Comparison of ENCODE assay signal across 10 cellular contexts in genomic region chr14:60195179-60195810, GRCh38. TPM values are rescaled to one million over a fixed set of nuclear protein-coding genes. Genes with fewer than 3 reads are reported as not detected.
A peak's percentile ranks its signal among the peaks of the same experiment; 100 is the strongest.
DNase-seq lines count a peak whose midpoint lies in the region; ATAC-seq, FAIRE-seq and TF ChIP-seq lines count a peak whose summit lies in the region.
"Had no signal": no experiment of that assay in that cellular context is flagged by ENCODE, and none has a peak within 500 bp of the region (broad histone marks: within the 10 kb centered on the region; RNA-seq: fewer than 3 reads in every experiment).

No MANE protein-coding gene starts in this region.

- intact Hi-C loops in pancreas (cut with DNase I): loop anchor here in 1 of 3 donors (10.0 kb wide), 1 partner anchor 230 kb away; no protein-coding TSS in a partner anchor

- peak overlapping the region; percentile 21; the same call in 1 of the 2 replicates for H2AFZ ChIP-seq in OCI-LY1 (ENCODE audit: low read length)
- no peak overlapping the region for H2AFZ ChIP-seq in smooth muscle cell (ENCODE audit: low read depth)

- H3K4me2 ChIP-seq in OCI-LY1 (ENCODE audit: low read length): no peak overlapping the region
- H3K4me2 ChIP-seq in smooth muscle cell: no peak overlapping the region

- H3K9ac ChIP-seq in OCI-LY1 (ENCODE audit: low read length): peak overlapping the region; percentile 29; the same call in 1 of the 2 replicates
- no peak overlapping the region for H3K9ac ChIP-seq in smooth muscle cell (ENCODE audit: low read depth)

- peak; percentile 50 for DNase-seq in NCI-H748 (lab: John Stamatoyannopoulos, UW; ENCODE audit: unreplicated experiment)
- DNase-seq in NCI-H748 treated with DMSO at 0.1 percent for 48 hours (lab: John Stamatoyannopoulos, UW): no peak
- no peak for DNase-seq in pancreas
- no peak for DNase-seq in smooth muscle cell (lab: John Stamatoyannopoulos, UW; ENCODE audit: unreplicated experiment)
- DNase-seq in NCI-H1417 (lab: John Stamatoyannopoulos, UW): no peak
- no peak for DNase-seq in effector memory CD4-positive, alpha-beta T cell
- DNase-seq: lower lobe of right lung had no signal

- H4K20me1 ChIP-seq in OCI-LY1 (ENCODE audit: insufficient read depth, low read length): no peaks in the 10 kb centered on the region
- H4K20me1 ChIP-seq in smooth muscle cell (ENCODE audit: low read depth): no peaks in the 10 kb centered on the region

- H3F3A ChIP-seq in OCI-LY1 (ENCODE audit: insufficient read depth, low read length) (no peaks in the 10 kb centered on the region), smooth muscle cell (ENCODE audit: low read depth) (no peaks in the 10 kb centered on the region)

- WGBS in pancreas, 2 donors: 71 to 84% methylated on average over 5 of the region's 5 CpGs
- 89% methylated on average over 5 of the region's 5 CpGs for WGBS in smooth muscle cell (ENCODE audit: low lambda C conversion rate)

- peak overlapping the region; percentile 66 for H3K27ac ChIP-seq in OCI-LY1 (ENCODE audit: low read depth, low read length, poor library complexity, severe bottlenecking)
- no peak overlapping the region for H3K27ac ChIP-seq in pancreas
- H3K27ac ChIP-seq in smooth muscle cell (ENCODE audit: low read depth): no peak overlapping the region
- no peak overlapping the region for H3K27ac ChIP-seq in effector memory CD4-positive, alpha-beta T cell (ENCODE audit: insufficient read depth, low read length, poor library complexity, severe bottlenecking)
- H3K27ac ChIP-seq: cardiac muscle cell, lower lobe of right lung had no signal

- H3K9me3 ChIP-seq in OCI-LY1 (ENCODE audit: low read length) (peaks cover 9% of the 10 kb centered on the region), pancreas (no peaks in the 10 kb centered on the region), smooth muscle cell (replicated peaks; ENCODE audit: low read depth) (no peaks in the 10 kb centered on the region)
- H3K9me3 ChIP-seq in effector memory CD4-positive, alpha-beta T cell (ENCODE audit: control insufficient read depth, low read length): peaks cover 5% of the 10 kb centered on the region
- H3K9me3 ChIP-seq: lower lobe of right lung had no signal

- H3K27me3 ChIP-seq in OCI-LY1 (ENCODE audit: insufficient read depth, low read length) (no peaks in the 10 kb centered on the region), pancreas (no peaks in the 10 kb centered on the region), smooth muscle cell (ENCODE audit: low read depth) (no peaks in the 10 kb centered on the region)
- H3K27me3 ChIP-seq in effector memory CD4-positive, alpha-beta T cell (replicated peaks; ENCODE audit: control insufficient read depth, insufficient read depth, low read length, poor library complexity, severe bottlenecking): no peaks in the 10 kb centered on the region
- H3K27me3 ChIP-seq: cardiac muscle cell had no signal

- H3K79me2 ChIP-seq in OCI-LY1 (ENCODE audit: insufficient read depth, low read length) (no peaks in the 10 kb centered on the region), smooth muscle cell (ENCODE audit: low read depth) (no peaks in the 10 kb centered on the region)

- H3K9me2 ChIP-seq in OCI-LY1 (ENCODE audit: low read depth, low read length): no peaks in the 10 kb centered on the region

- H3K36me3 ChIP-seq in OCI-LY1 (ENCODE audit: insufficient read depth, low read length) (no peaks in the 10 kb centered on the region), pancreas (no peaks in the 10 kb centered on the region), smooth muscle cell (ENCODE audit: low read depth) (no peaks in the 10 kb centered on the region)
- no peaks in the 10 kb centered on the region for H3K36me3 ChIP-seq in effector memory CD4-positive, alpha-beta T cell (ENCODE audit: control insufficient read depth, insufficient read depth, low read length)
- H3K36me3 ChIP-seq: cardiac muscle cell, lower lobe of right lung had no signal

- TF ChIP-seq CTCF in OCI-LY1 (IDR thresholded peaks at IDR 0.05; ENCODE audit: low read length) (peak; percentile 83), pancreas (IDR thresholded peaks at IDR 0.05) (no peak), smooth muscle cell (IDR thresholded peaks at IDR 0.05; ENCODE audit: borderline replicate concordance, insufficient read depth, poor library complexity, severe bottlenecking) (no peak)

- ATAC-seq in HG02610 (IDR thresholded peaks at IDR 0.05; ENCODE audit: unreplicated experiment) (peak; percentile 71), pancreas (peak in 3 of 4 donors; percentile 24 to 71 (median 28))
- ATAC-seq: lower lobe of right lung had no signal

- H3K4me3 ChIP-seq in OCI-LY1 (ENCODE audit: low read depth, low read length, poor library complexity, severe bottlenecking): no peak overlapping the region
- no peak overlapping the region for H3K4me3 ChIP-seq in pancreas
- H3K4me3 ChIP-seq in smooth muscle cell: no peak overlapping the region
- H3K4me3 ChIP-seq in effector memory CD4-positive, alpha-beta T cell (ENCODE audit: insufficient read depth, low read depth, low read length, poor library complexity, severe bottlenecking): no peak overlapping the region
- H3K4me3 ChIP-seq: cardiac muscle cell, lower lobe of right lung had no signal

- H3K4me1 ChIP-seq in OCI-LY1 (ENCODE audit: insufficient read depth, low read length, severe bottlenecking) (peaks cover 32% of the 10 kb centered on the region), pancreas (no peaks in the 10 kb centered on the region), smooth muscle cell (ENCODE audit: low read depth) (no peaks in the 10 kb centered on the region)
- H3K4me1 ChIP-seq in effector memory CD4-positive, alpha-beta T cell (ENCODE audit: control insufficient read depth, insufficient read depth, low read length, poor library complexity, severe bottlenecking): no peaks in the 10 kb centered on the region
- H3K4me1 ChIP-seq: lower lobe of right lung had no signal

- FAIRE-seq in pancreas (lab: Jason Lieb, UNC): no peak

RNA-seq across cellular contexts. Expression of gene DHRS7, which starts 30.1 kb away (rescaled TPM):
- total RNA-seq in pancreas (10 to 100 TPM; 29.4 to 65.4 (median 37.9) TPM), smooth muscle cell (64.7 and 88.6 TPM in 2 replicates)
- polyA plus RNA-seq in pancreas (10 to 100 TPM; 31.6 to 52.4 TPM), smooth muscle cell (74.8 and 91.0 TPM in 2 replicates)

RNA-seq across cellular contexts. Expression of gene PPM1A, which starts 53.7 kb away (rescaled TPM):
- total RNA-seq in pancreas (10 to 100 TPM; 20.9 to 32.3 (median 23.9) TPM), smooth muscle cell (23.8 and 30.0 TPM in 2 replicates)
- polyA plus RNA-seq in pancreas (10 to 100 TPM in 1 of 2 donors, 1 to 10 TPM in 1; 10.0 to 24.3 TPM), smooth muscle cell (12.5 and 17.5 TPM in 2 replicates)
